In genomic region chr14:22226381-22226780, GRCh38 we compare ENCODE assay signal across 9 cellular contexts.
A peak's percentile ranks its signal among the peaks of the same experiment; 100 is the strongest.
DNase-seq lines count a peak whose midpoint lies in the region; ATAC-seq, FAIRE-seq and TF ChIP-seq lines count a peak whose summit lies in the region.
"Had no signal": no experiment of that assay in that cellular context is flagged by ENCODE, and none has a peak within 500 bp of the region (broad histone marks: within the 10 kb centered on the region; RNA-seq: fewer than 3 reads in every experiment).

No MANE protein-coding gene starts in this region.

- peak overlapping the region; percentile 9 for H3K27ac Mint-ChIP-seq in T-helper 17 cell

- no peaks in the 10 kb centered on the region for H3K4me1 Mint-ChIP-seq in T-helper 17 cell

- peak overlapping the region; percentile 61 for H3K4me3 Mint-ChIP-seq in T-helper 17 cell

- DNase-seq in AG04450 (ENCODE audit: low read depth, low spot score) (no peak), GM20000 (ENCODE audit: low spot score) (peak; percentile 10), T-helper 17 cell (peak in 2 of 3 donors; percentile 5 to 8), glomerular visceral epithelial cell (ENCODE audit: extremely low spot score) (peak; percentile 31), GM12892 (ENCODE audit: insufficient read length) (no peak), epidermal melanocyte (ENCODE audit: insufficient read length, low spot score) (no peak), foreskin melanocyte (no peak), left ventricle myocardium inferior (no peak)

- peak; percentile 65 for ATAC-seq in T-helper 17 cell

- no peak overlapping the region for H3K4me3 ChIP-seq in AG04450 (ENCODE audit: low read depth, low read length)
- H3K4me3 ChIP-seq in left ventricle myocardium inferior = no peak overlapping the region
- H3K4me3 ChIP-seq: Peyer's patch had no signal

- CTCF ChIA-PET in AG04450 (lab: Charles Lee) = interaction anchor here (0.6 to 8.5 kb wide), 11 partner anchors 21 to 331 kb away, joined by 3 to 96 read pairs (median 4); no protein-coding TSS in a partner anchor

- POLR2A ChIA-PET in AG04450 (lab: Yijun Ruan, JAX) = interaction anchor here (1.0 to 1.4 kb wide), 2 partner anchors 22 to 36 kb away, joined by 3 to 5 read pairs; no protein-coding TSS in a partner anchor

- no peaks in the 10 kb centered on the region for H3K27me3 Mint-ChIP-seq in T-helper 17 cell

- no peak for TF ChIP-seq POLR2A in GM12892 (IDR thresholded peaks at IDR 0.05; ENCODE audit: low read depth, low read length)

- H3K9me3 ChIP-seq in AG04450 (ENCODE audit: control insufficient read depth, insufficient read depth, low read length) = no peaks in the 10 kb centered on the region
- no peaks in the 10 kb centered on the region for H3K9me3 ChIP-seq in T-helper 17 cell (ENCODE audit: control insufficient read depth, low read length, poor library complexity, severe bottlenecking)
- no peaks in the 10 kb centered on the region for H3K9me3 ChIP-seq in left ventricle myocardium inferior (replicated peaks)
- H3K9me3 ChIP-seq: Peyer's patch had no signal

- intact Hi-C loops in left ventricle myocardium inferior (cut with micrococcal nuclease) = no loop called here

- no peak for FAIRE-seq in GM12892 (lab: Jason Lieb, UNC)

- H3K4me1 ChIP-seq in left ventricle myocardium inferior = no peaks in the 10 kb centered on the region
- H3K4me1 ChIP-seq: Peyer's patch had no signal

- peak overlapping the region; percentile 72 for H3K27ac ChIP-seq in AG04450 (ENCODE audit: low read depth, low read length)
- H3K27ac ChIP-seq in left ventricle myocardium inferior (replicated peaks) = no peak overlapping the region
- H3K27ac ChIP-seq: Peyer's patch had no signal

- peak; percentile 41 for TF ChIP-seq CTCF in AG04450 (IDR thresholded peaks at IDR 0.05; ENCODE audit: low read depth, low read length)
- TF ChIP-seq CTCF in GM20000 (IDR thresholded peaks at IDR 0.05; ENCODE audit: extremely low read depth, missing control alignments) = no peak
- TF ChIP-seq CTCF in left ventricle myocardium inferior (IDR thresholded peaks at IDR 0.05; ENCODE audit: borderline replicate concordance) = no peak

- H3K36me3 Mint-ChIP-seq in T-helper 17 cell (ENCODE audit: low read depth) = no peaks in the 10 kb centered on the region

- no peaks in the 10 kb centered on the region for H3K27me3 ChIP-seq in AG04450 (ENCODE audit: control insufficient read depth, insufficient read depth, low read length)
- peaks cover 31% of the 10 kb centered on the region for H3K27me3 ChIP-seq in left ventricle myocardium inferior (ENCODE audit: low read depth)
- H3K27me3 ChIP-seq: Peyer's patch had no signal

- no peaks in the 10 kb centered on the region for H3K36me3 ChIP-seq in left ventricle myocardium inferior
- H3K36me3 ChIP-seq: Peyer's patch had no signal

Comparison
In these comparisons a context has a peak if more than half of its experiments do, and no peak if none do; other contexts are left out.
1. DNase-seq: peak in GM20000 (single experiment), T-helper 17 cell (2 of 3) and glomerular visceral epithelial cell (single experiment); none in AG04450 (single experiment), GM12892 (single experiment), epidermal melanocyte (single experiment), foreskin melanocyte (single experiment) and left ventricle myocardium inferior (single experiment).